ENCODE assay signal across 1 cellular context in genomic region chr11:57544566-57544965, GRCh38.
TF ChIP-seq lines count a peak whose summit lies in the region.

No MANE protein-coding gene starts in this region.

TF ChIP-seq in H1, 55 proteins besides CTCF, POLR2A, EP300 and RAD21:
- TF ChIP-seq POU5F1 (IDR thresholded peaks at IDR 0.05; ENCODE audit: low read depth, low read length) (no peak), CBX8 (IDR thresholded peaks at IDR 0.05; ENCODE audit: borderline replicate concordance, low read depth, low read length) (no peak), ZNF274 (IDR thresholded peaks at IDR 0.05; ENCODE audit: borderline replicate concordance, extremely low read depth, low read length) (no peak)
